In the genomic region with DNA sequence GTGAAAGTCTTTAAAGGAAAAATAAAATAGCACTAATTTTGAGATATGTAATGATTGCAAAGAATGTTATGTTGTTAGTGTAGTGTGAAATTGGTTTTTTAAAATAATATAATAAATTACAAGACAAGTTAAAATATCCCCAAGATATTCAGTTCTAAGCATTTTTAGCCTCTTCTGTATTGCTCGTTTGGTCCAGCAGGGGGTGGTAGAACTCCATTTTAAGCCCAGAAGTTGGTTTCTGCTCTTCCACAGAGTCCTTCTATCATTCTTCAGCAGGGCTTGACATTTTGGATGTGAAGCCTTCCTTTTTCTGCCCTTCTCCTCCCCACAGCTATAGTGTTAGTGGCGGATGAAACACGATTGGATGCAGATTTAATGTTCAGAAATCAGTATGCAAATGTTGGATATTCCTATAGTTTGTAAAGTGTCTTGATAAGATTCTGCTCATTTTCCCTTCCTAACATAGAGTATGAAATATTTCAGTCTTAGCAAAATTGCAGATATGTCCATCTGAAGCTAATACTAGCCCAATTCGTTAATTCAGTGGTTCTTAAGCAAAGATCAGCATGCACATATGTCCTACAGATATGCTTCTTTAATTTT, we compare ENCODE assay signal across 9 cellular contexts. TPM values are rescaled to one million over a fixed set of nuclear protein-coding genes. Genes with fewer than 3 reads are reported as not detected.
DNase-seq lines count a peak whose midpoint lies in the region; ATAC-seq, FAIRE-seq and TF ChIP-seq lines count a peak whose summit lies in the region.
"Had no signal": no experiment of that assay in that cellular context is flagged by ENCODE, and none has a peak within 500 bp of the region (broad histone marks: within the 10 kb centered on the region; RNA-seq: fewer than 3 reads in every experiment).

No MANE protein-coding gene starts in this region.

- dilution Hi-C loops in keratinocyte (cut with MboI; ENCODE audit: extremely low pct_ligation_motif_present, low sequenced_read_pairs), result no loop called here

- H3K4me3 ChIP-seq in keratinocyte (ENCODE audit: control insufficient read depth in 2 of 3, extremely low read depth in 1 of 3, insufficient read depth in 2 of 3, low read depth in 1 of 3, low read length in 3 of 3), result no peak overlapping the region

- peak; percentile 52 to 70 (median 65) for TF ChIP-seq CTCF in keratinocyte (optimal IDR thresholded peaks at IDR 0.05 in 1 of 3, IDR thresholded peaks at IDR 0.05 in 1 of 3, conservative IDR thresholded peaks at IDR 0.05 in 1 of 3; ENCODE audit: extremely low read depth in 1 of 3, insufficient read depth in 2 of 3, low read length in 3 of 3)

- no peaks in the 10 kb centered on the region for H3K9me3 ChIP-seq in keratinocyte (ENCODE audit: control insufficient read depth, low read depth, low read length)

- no peak overlapping the region for H3K9ac ChIP-seq in keratinocyte (ENCODE audit: control insufficient read depth, extremely low read depth, insufficient read depth, low read length)

- no peaks in the 10 kb centered on the region for H3K36me3 ChIP-seq in keratinocyte (ENCODE audit: control insufficient read depth in 2 of 2, extremely low read depth in 1 of 2, insufficient read depth in 2 of 2, low read length in 2 of 2)

- H3K4me2 ChIP-seq in keratinocyte (ENCODE audit: control insufficient read depth, extremely low read depth, insufficient read depth, low read depth, low read length), result no peak overlapping the region

- H2AFZ ChIP-seq in keratinocyte (ENCODE audit: control insufficient read depth, low read length), result no peak overlapping the region

- ATAC-seq in stimulated activated naive CD8-positive, alpha-beta T cell treated with anti-CD3 and anti-CD28 coated beads, Interleukin-15, Interleukin-2, amounts not matched to agents 100 U/mL and 50 U/mL, for 24 hours, result no peak
- ATAC-seq: activated naive CD4-positive, alpha-beta T cell treated with anti-CD3 and anti-CD28 coated beads, Interleukin-2, amount 50 U/mL, for 72 hours had no signal

- H3K9me1 ChIP-seq in keratinocyte (ENCODE audit: control insufficient read depth, extremely low read depth, insufficient read depth, low read length), result no peaks in the 10 kb centered on the region

- peaks cover 18% of the 10 kb centered on the region for H3K27me3 ChIP-seq in keratinocyte (ENCODE audit: control insufficient read depth, extremely low read depth, insufficient read depth, low read length)

- FAIRE-seq in RCC 7860 (lab: Jason Lieb, UNC) (peak; percentile 16), keratinocyte (lab: Jason Lieb, UNC) (no peak)

- H4K20me1 ChIP-seq in keratinocyte (ENCODE audit: control insufficient read depth, extremely low read depth, insufficient read depth, low read length), result no peaks in the 10 kb centered on the region

- no peaks in the 10 kb centered on the region for H3K79me2 ChIP-seq in keratinocyte (ENCODE audit: control insufficient read depth, insufficient read depth, low read length)

- no peaks in the 10 kb centered on the region for H3K4me1 ChIP-seq in keratinocyte (ENCODE audit: control insufficient read depth, extremely low read depth, insufficient read depth, low read length)

- in situ Hi-C loops in T47D (cut with HindIII; ENCODE audit: low pct_unique_long_range_greater_than_20kb, low sequenced_read_pairs), result no loop called here

- DNase-seq in NCI-H2081 (lab: John Stamatoyannopoulos, UW), result peak; percentile 22 to 53
- no peak for DNase-seq in NCI-H2081 treated with DMSO at 0.1 percent for 48 hours (lab: John Stamatoyannopoulos, UW)
- DNase-seq in HS-5 (ENCODE audit: low read depth), result peak; percentile 23
- DNase-seq in RCC 7860 (ENCODE audit: low spot score), result no peak
- peak; percentile 69 to 83 for DNase-seq in T47D (ENCODE audit: low read depth in 1 of 2, low spot score in 1 of 2)
- no peak for DNase-seq in keratinocyte (ENCODE audit: low read depth, low spot score)
- peak; percentile 15 for DNase-seq in stimulated activated naive CD8-positive, alpha-beta T cell treated with anti-CD3 and anti-CD28 coated beads, Interleukin-15, Interleukin-2, amounts not matched to agents 100 U/mL and 50 U/mL, for 24 hours
- no peak for DNase-seq in NCI-H187 treated with DMSO at 0.1 percent for 48 hours (lab: John Stamatoyannopoulos, UW)

- no peak overlapping the region for H3K27ac ChIP-seq in keratinocyte (ENCODE audit: control insufficient read depth, insufficient read depth, low read length)

RNA-seq across cellular contexts. Expression of gene NCAM2, which starts 1.5 kb away (rescaled TPM):
- polyA plus RNA-seq in keratinocyte, result 0.02 to 0.23 TPM (median 0.16 TPM) in 3 replicates
- not detected for polyA plus RNA-seq in keratinocyte (2011; ENCODE audit: low read depth)
- polyA plus RNA-seq in keratinocyte (2011; cell fraction: cytosol; rRNA removed), result 0.07 and 0.10 TPM in 2 replicates
- polyA plus RNA-seq in keratinocyte (2011; cell fraction: nucleus; rRNA removed), result 0.08 and 0.45 TPM in 2 replicates
- polyA plus RNA-seq in keratinocyte (2012; ENCODE audit: low replicate concordance), result not detected in 2 replicates
- polyA minus RNA-seq in keratinocyte, result 0.03 TPM in 1 of 3 replicates, not detected in the others
- polyA minus RNA-seq in keratinocyte (2011; cell fraction: cytosol; rRNA and poly(A)+ RNA removed), result not detected
- 0.54 TPM in 1 of 2 replicates, not detected in the other for polyA minus RNA-seq in keratinocyte (2011; cell fraction: nucleus; rRNA and poly(A)+ RNA removed)

Comparison
In these comparisons a context has a peak if more than half of its experiments do, and no peak if none do; other contexts are left out.
1. DNase-seq: peak in NCI-H2081 (2 of 2), HS-5 (single experiment), T47D (2 of 2) and stimulated activated naive CD8-positive, alpha-beta T cell treated with anti-CD3 and anti-CD28 coated beads, Interleukin-15, Interleukin-2, amounts not matched to agents 100 U/mL and 50 U/mL, for 24 hours (single experiment); none in NCI-H2081 treated with DMSO at 0.1 percent for 48 hours (single experiment), RCC 7860 (single experiment), keratinocyte (single experiment) and NCI-H187 treated with DMSO at 0.1 percent for 48 hours (single experiment).